In the genomic region with DNA sequence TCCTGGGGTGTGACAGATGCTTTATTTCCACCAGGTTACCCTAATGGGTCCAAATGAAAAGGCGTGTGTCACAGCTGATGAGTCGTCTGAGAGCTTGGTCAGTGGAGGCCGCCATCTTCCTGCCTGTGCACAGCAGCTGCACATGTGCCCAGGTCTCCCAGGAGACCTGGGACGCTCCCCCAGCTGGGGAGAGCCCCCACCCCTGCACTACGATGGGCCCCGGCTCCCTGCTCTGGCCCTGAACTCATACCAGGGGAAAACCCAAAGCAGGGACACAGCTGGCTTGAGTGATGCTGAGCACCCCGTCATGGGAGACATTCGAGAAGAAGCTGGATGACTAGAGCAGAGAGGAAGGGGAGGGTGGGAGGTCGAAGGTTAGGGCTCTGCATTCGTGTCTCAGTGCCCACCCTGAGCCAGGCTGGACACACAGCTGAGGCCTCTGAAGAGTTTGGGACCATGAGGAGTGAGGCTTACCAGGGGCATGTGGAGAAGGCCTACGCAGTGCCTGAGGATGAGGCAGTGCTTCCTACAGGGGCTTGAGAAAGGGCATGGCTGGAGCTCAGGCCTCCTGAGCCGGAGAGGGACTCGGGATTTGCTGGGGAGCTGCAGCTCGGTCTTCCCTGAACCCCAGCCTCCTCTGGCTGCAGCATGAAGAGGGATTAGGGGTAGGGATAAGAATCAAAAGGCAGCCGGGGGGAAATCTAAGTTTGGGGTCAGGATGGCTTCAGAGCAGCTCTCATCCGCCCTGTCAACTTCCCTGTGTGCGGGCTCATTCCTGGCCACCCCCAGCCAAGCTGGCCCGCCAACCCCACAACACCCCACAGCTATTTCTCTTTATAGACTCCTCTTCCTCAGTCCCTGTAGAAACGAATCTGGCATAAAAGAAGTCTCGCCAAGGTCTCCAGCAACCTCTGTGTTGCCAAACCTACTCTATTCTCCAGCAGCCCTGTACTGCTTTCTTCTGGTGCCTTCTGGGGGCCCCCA, we compare ENCODE assay signal across 12 cellular contexts. TPM values are rescaled to one million over a fixed set of nuclear protein-coding genes. Genes with fewer than 3 reads are reported as not detected.
DNase-seq lines count a peak whose midpoint lies in the region; ATAC-seq lines count a peak whose summit lies in the region.
"Had no signal": no experiment of that assay in that cellular context is flagged by ENCODE, and none has a peak within 500 bp of the region (broad histone marks: within the 10 kb centered on the region; RNA-seq: fewer than 3 reads in every experiment).

No MANE protein-coding gene starts in this region.

- ATAC-seq in activated T-helper 17 cell treated with anti-CD3 and anti-CD28 coated beads, Interleukin-2, amount 50 U/mL, for 72 hours (replicated peaks): peak; percentile 93
- ATAC-seq: natural killer cell treated with Interleukin-12 subunit alpha and Interleukin-12 subunit beta and Interleukin-15 and Interleukin-18, amount 100 ng/mL, for 72 hours had no signal

- no peaks in the 10 kb centered on the region for H3K27me3 Mint-ChIP-seq in activated T-helper 17 cell treated with anti-CD3 and anti-CD28 coated beads, Interleukin-2, amount 50 U/mL, for 72 hours

- no peak overlapping the region for H3K4me3 Mint-ChIP-seq in activated T-helper 17 cell treated with anti-CD3 and anti-CD28 coated beads, Interleukin-2, amount 50 U/mL, for 72 hours
- H3K4me3 Mint-ChIP-seq: immature natural killer cell; natural killer cell treated with Interleukin-12 subunit alpha and Interleukin-12 subunit beta and Interleukin-15 and Interleukin-18, amount 100 ng/mL, for 72 hours had no signal

- DNase-seq in NCI-H748 (lab: John Stamatoyannopoulos, UW; ENCODE audit: unreplicated experiment) (peak; percentile 87), NCI-H748 treated with DMSO at 0.1 percent for 48 hours (lab: John Stamatoyannopoulos, UW) (no peak), substantia nigra (lab: John Stamatoyannopoulos, UW) (peak in 1 of 49 donors; percentile 90), UCSD-AML1 (lab: John Stamatoyannopoulos, UW; ENCODE audit: unreplicated experiment) (no peak), SW 1271 (lab: John Stamatoyannopoulos, UW) (no peak), KG1 (lab: John Stamatoyannopoulos, UW) (no peak)
- DNase-seq: 8988T, Caco-2, immature natural killer cell had no signal

- WGBS in mesodermal cell (ENCODE audit: insufficient coverage in 2 of 2), 2 experiments: 93 to 96% methylated on average over 17 to 18 of the region's 20 CpGs

- no peaks in the 10 kb centered on the region for H3K36me3 Mint-ChIP-seq in activated T-helper 17 cell treated with anti-CD3 and anti-CD28 coated beads, Interleukin-2, amount 50 U/mL, for 72 hours (ENCODE audit: low read depth)
- H3K36me3 Mint-ChIP-seq: immature natural killer cell; natural killer cell treated with Interleukin-12 subunit alpha and Interleukin-12 subunit beta and Interleukin-15 and Interleukin-18, amount 100 ng/mL, for 72 hours had no signal

- H3K27ac ChIP-seq in mesodermal cell (ENCODE audit: low read depth, low read length, severe bottlenecking) (peak overlapping the region; percentile 29), substantia nigra (ENCODE audit: low read depth, low read length, poor library complexity, severe bottlenecking) (peak overlapping the region; percentile 26)

- peaks cover 4% of the 10 kb centered on the region for H3K9me3 Mint-ChIP-seq in activated T-helper 17 cell treated with anti-CD3 and anti-CD28 coated beads, Interleukin-2, amount 50 U/mL, for 72 hours
- H3K9me3 Mint-ChIP-seq: natural killer cell treated with Interleukin-12 subunit alpha and Interleukin-12 subunit beta and Interleukin-15 and Interleukin-18, amount 100 ng/mL, for 72 hours had no signal

- H3K27ac Mint-ChIP-seq in activated T-helper 17 cell treated with anti-CD3 and anti-CD28 coated beads, Interleukin-2, amount 50 U/mL, for 72 hours: no peak overlapping the region
- H3K27ac Mint-ChIP-seq: immature natural killer cell; natural killer cell treated with Interleukin-12 subunit alpha and Interleukin-12 subunit beta and Interleukin-15 and Interleukin-18, amount 100 ng/mL, for 72 hours had no signal

- H3K4me3 ChIP-seq in mesodermal cell (ENCODE audit: extremely low read depth, insufficient read depth, low read length, poor library complexity, severe bottlenecking): no peak overlapping the region

- H3K36me3 ChIP-seq in mesodermal cell (ENCODE audit: control insufficient read depth, insufficient read depth, low read length): no peaks in the 10 kb centered on the region

- H3K9me3 ChIP-seq in mesodermal cell (ENCODE audit: control insufficient read depth, low read length): no peaks in the 10 kb centered on the region
- H3K9me3 ChIP-seq: Caco-2 had no signal

- no peaks in the 10 kb centered on the region for H3K4me1 Mint-ChIP-seq in activated T-helper 17 cell treated with anti-CD3 and anti-CD28 coated beads, Interleukin-2, amount 50 U/mL, for 72 hours
- H3K4me1 Mint-ChIP-seq: immature natural killer cell had no signal

- peaks cover 22% of the 10 kb centered on the region for H3K4me1 ChIP-seq in mesodermal cell (ENCODE audit: control insufficient read depth, insufficient read depth, low read length, poor library complexity, severe bottlenecking)

RNA-seq across cellular contexts. Expression of gene RNU6ATAC, which starts 42.2 kb away (rescaled TPM):
- total RNA-seq in activated T-helper 17 cell treated with anti-CD3 and anti-CD28 coated beads, Interleukin-2, amount 50 U/mL, for 72 hours: 10 to 100 TPM; 58.0 to 86.0 TPM
- polyA plus RNA-seq in mesodermal cell (2013, experiment 1 of 2): 8,206 TPM
- 11,135 TPM for polyA plus RNA-seq in mesodermal cell (2013, experiment 2 of 2)
- polyA plus RNA-seq: immature natural killer cell had no signal
